16 cellular contexts compared by ENCODE assay signal in genomic region chr16:57624044-57624688, GRCh38. TPM values are rescaled to one million over a fixed set of nuclear protein-coding genes. Genes with fewer than 3 reads are reported as not detected.
DNase-seq lines count a peak whose midpoint lies in the region; ATAC-seq and TF ChIP-seq lines count a peak whose summit lies in the region.
"Had no signal": no experiment of that assay in that cellular context is flagged by ENCODE, and none has a peak within 500 bp of the region (broad histone marks: within the 10 kb centered on the region; RNA-seq: fewer than 3 reads in every experiment).

No MANE protein-coding gene starts in this region.

- no peak overlapping the region for H3K4me3 Mint-ChIP-seq in Caco-2 (ENCODE audit: unreplicated experiment)
- no peak overlapping the region for H3K4me3 Mint-ChIP-seq in mesothelial cell of epicardium
- H3K4me3 Mint-ChIP-seq: activated CD8-positive, alpha-beta T cell treated with anti-CD3 and anti-CD28 coated beads for 36 hours; activated naive CD4-positive, alpha-beta T cell treated with anti-CD3 and anti-CD28 coated beads, Interleukin-2, amount 10 ng/mL, durations not matched to agents 7 days and 5 days had no signal

- peaks cover 44% of the 10 kb centered on the region for H3K4me1 ChIP-seq in Caco-2
- H3K4me1 ChIP-seq in Panc1 (ENCODE audit: control insufficient read depth, insufficient read depth, low read length): peaks cover 22% of the 10 kb centered on the region

- H3K27ac Mint-ChIP-seq in Caco-2 (ENCODE audit: unreplicated experiment) (peak overlapping the region; percentile 66), mesothelial cell of epicardium (peak overlapping the region; percentile 31)
- H3K27ac Mint-ChIP-seq: activated CD8-positive, alpha-beta T cell treated with anti-CD3 and anti-CD28 coated beads for 36 hours; activated naive CD4-positive, alpha-beta T cell treated with anti-CD3 and anti-CD28 coated beads, Interleukin-2, amount 10 ng/mL, durations not matched to agents 7 days and 5 days had no signal

- H3K27ac ChIP-seq in Panc1 (ENCODE audit: low read length): peak overlapping the region; percentile 44; the same call in 1 of the 2 replicates
- H3K27ac ChIP-seq: HL-60 had no signal

- H3K36me3 ChIP-seq in Caco-2 (ENCODE audit: control insufficient read depth, insufficient read depth, low read length): peaks cover 3% of the 10 kb centered on the region
- H3K36me3 ChIP-seq in Panc1 (ENCODE audit: control insufficient read depth, insufficient read depth, low read length): no peaks in the 10 kb centered on the region

- POLR2A ChIA-PET in Caco-2 (lab: Charles Lee) (no interaction called here), Panc1 (lab: Charles Lee) (no interaction called here)

- H3K9me3 ChIP-seq in Caco-2 (no peaks in the 10 kb centered on the region), Panc1 (ENCODE audit: control insufficient read depth, insufficient read depth, low read depth, low read length) (no peaks in the 10 kb centered on the region)

- in situ Hi-C loops in Panc1 (cut with HindIII; ENCODE audit: low pct_unique_long_range_greater_than_20kb, low sequenced_read_pairs): no loop called here

- no peak for ATAC-seq in Panc1
- ATAC-seq: activated CD8-positive, alpha-beta T cell treated with anti-CD3 and anti-CD28 coated beads for 36 hours had no signal

- H3K9me3 Mint-ChIP-seq in Caco-2 (ENCODE audit: unreplicated experiment): no peaks in the 10 kb centered on the region
- no peaks in the 10 kb centered on the region for H3K9me3 Mint-ChIP-seq in mesothelial cell of epicardium
- H3K9me3 Mint-ChIP-seq: activated CD8-positive, alpha-beta T cell treated with anti-CD3 and anti-CD28 coated beads for 36 hours; activated naive CD4-positive, alpha-beta T cell treated with anti-CD3 and anti-CD28 coated beads, Interleukin-2, amount 10 ng/mL, durations not matched to agents 7 days and 5 days had no signal

- no peak for TF ChIP-seq CTCF in Caco-2 (IDR thresholded peaks at IDR 0.05; ENCODE audit: insufficient read depth in 1 of 2, low read depth in 1 of 2, low read length in 1 of 2, severe bottlenecking in 1 of 2, unreplicated experiment in 1 of 2)
- no peak for TF ChIP-seq CTCF in Panc1 (IDR thresholded peaks at IDR 0.05)
- no peak for TF ChIP-seq CTCF in choroid plexus epithelial cell (conservative IDR thresholded peaks at IDR 0.05; ENCODE audit: low read depth, low read length)
- TF ChIP-seq CTCF in mesothelial cell of epicardium (IDR thresholded peaks at IDR 0.05; ENCODE audit: unreplicated experiment): no peak

- intact Hi-C loops in Caco-2 (cut with micrococcal nuclease; ENCODE audit: unreplicated experiment): no loop called here
- intact Hi-C loops in Panc1 (cut with micrococcal nuclease; ENCODE audit: unreplicated experiment): no loop called here

- H3K4me3 ChIP-seq in Caco-2 (ENCODE audit: low read depth, low read length): no peak overlapping the region
- H3K4me3 ChIP-seq in Panc1 (ENCODE audit: low read depth in 2 of 2, low read length in 2 of 2): no peak overlapping the region
- H3K4me3 ChIP-seq in choroid plexus epithelial cell (ENCODE audit: low read depth, low read length): no peak overlapping the region

- H3K27me3 ChIP-seq in Caco-2 (replicated peaks; ENCODE audit: control insufficient read depth, insufficient read depth, low read length) (no peaks in the 10 kb centered on the region), Panc1 (ENCODE audit: control insufficient read depth, insufficient read depth, low read length) (no peaks in the 10 kb centered on the region)

- CTCF ChIA-PET in Caco-2 (lab: Charles Lee) (interaction anchor here (1.3 to 1.8 kb wide), 2 partner anchors 15 to 24 kb away, joined by 5 to 10 read pairs; no protein-coding TSS in a partner anchor), Panc1 (lab: Charles Lee) (no interaction called here)

- DNase-seq in Caco-2 (peak in 1 of 2 experiments; percentile 47), Panc1 (ENCODE audit: low read depth, low spot score) (no peak), choroid plexus epithelial cell (ENCODE audit: low read depth) (peak; percentile 85), mesothelial cell of epicardium (ENCODE audit: low spot score in 2 of 2, unreplicated experiment in 2 of 2) (no peak), germinal center (ENCODE audit: low spot score) (no peak), NCI-H446 (lab: John Stamatoyannopoulos, UW) (no peak), NCI-H510A treated with DMSO at 0.1 percent for 48 hours (lab: John Stamatoyannopoulos, UW) (no peak), NCI-H2171 treated with DMSO at 0.1 percent for 48 hours (lab: John Stamatoyannopoulos, UW) (no peak)
- DNase-seq: activated CD8-positive, alpha-beta T cell treated with anti-CD3 and anti-CD28 coated beads for 36 hours; activated naive CD4-positive, alpha-beta T cell treated with anti-CD3 and anti-CD28 coated beads, Interleukin-2, amount 10 ng/mL, durations not matched to agents 7 days and 5 days; cortex of kidney; MV-4-11; NCI-H446 treated with DMSO at 0.1 percent for 48 hours; stimulated activated CD4-positive, alpha-beta T cell treated with anti-CD3 and anti-CD28 coated beads, Interleukin-15, amount 100 ng/mL, for 24 hours; T-helper 9 cell had no signal

- BruUV-seq in Caco-2 (replicated peaks; lab: Mats Ljungman, UMichigan) (no TSS peak), Panc1 (replicated peaks; lab: Mats Ljungman, UMichigan) (no TSS peak)

- H3K36me3 Mint-ChIP-seq in Caco-2 (ENCODE audit: insufficient read depth, unreplicated experiment): peaks cover 35% of the 10 kb centered on the region
- no peaks in the 10 kb centered on the region for H3K36me3 Mint-ChIP-seq in mesothelial cell of epicardium
- H3K36me3 Mint-ChIP-seq: activated naive CD4-positive, alpha-beta T cell treated with anti-CD3 and anti-CD28 coated beads, Interleukin-2, amount 10 ng/mL, durations not matched to agents 7 days and 5 days had no signal

- H3K4me1 Mint-ChIP-seq in Caco-2 (ENCODE audit: low read depth, unreplicated experiment) (peaks cover 44% of the 10 kb centered on the region), mesothelial cell of epicardium (peaks cover 84% of the 10 kb centered on the region)

- H3K27me3 Mint-ChIP-seq in Caco-2 (ENCODE audit: insufficient read depth, unreplicated experiment) (no peaks in the 10 kb centered on the region), mesothelial cell of epicardium (ENCODE audit: low read depth) (peaks cover 1% of the 10 kb centered on the region)

RNA-seq across cellular contexts. Expression of gene ADGRG1, which starts 4.3 kb away (rescaled TPM):
- total RNA-seq in Caco-2 (2022): 153 and 195 TPM in 2 replicates
- total RNA-seq in Panc1 (2021; ENCODE audit: unreplicated experiment): 13.1 TPM
- polyA plus RNA-seq in Panc1 (2012; ENCODE audit: insufficient read length): 6.8 TPM
- 65.8 to 67.1 TPM (median 66.9 TPM) in 3 replicates for total RNA-seq in mesothelial cell of epicardium

RNA-seq across cellular contexts. Expression of gene ADGRG3, which starts 43.9 kb away (rescaled TPM):
- 0.25 TPM in 1 of 2 replicates, not detected in the other for total RNA-seq in Caco-2 (2022)
- total RNA-seq in Panc1 (2021; ENCODE audit: unreplicated experiment): not detected
- polyA plus RNA-seq in Panc1 (2012; ENCODE audit: insufficient read length): not detected
- 0.38 TPM in 1 of 3 replicates, not detected in the others for total RNA-seq in mesothelial cell of epicardium
- total RNA-seq: activated CD8-positive, alpha-beta T cell treated with anti-CD3 and anti-CD28 coated beads for 36 hours had no signal
